ENCODE assay signal across 14 cellular contexts in genomic region chr9:90795879-90796317, GRCh38. TPM values are rescaled to one million over a fixed set of nuclear protein-coding genes. Genes with fewer than 3 reads are reported as not detected.
DNase-seq lines count a peak whose midpoint lies in the region; ATAC-seq and TF ChIP-seq lines count a peak whose summit lies in the region.
"Had no signal": no experiment of that assay in that cellular context is flagged by ENCODE, and none has a peak within 500 bp of the region (broad histone marks: within the 10 kb centered on the region; RNA-seq: fewer than 3 reads in every experiment).

No MANE protein-coding gene starts in this region.

- ATAC-seq in GM18511 (IDR thresholded peaks at IDR 0.05; ENCODE audit: unreplicated experiment) (peak; percentile 59), HG03103 (IDR thresholded peaks at IDR 0.05; ENCODE audit: low read depth, unreplicated experiment) (peak; percentile 37), HG03521 (IDR thresholded peaks at IDR 0.05; ENCODE audit: unreplicated experiment) (no peak)

- no peaks in the 10 kb centered on the region for H3K79me2 ChIP-seq in neural progenitor cell (ENCODE audit: low read depth)

- H3K4me3 ChIP-seq in neural progenitor cell (no peak overlapping the region), neuronal stem cell (ENCODE audit: low read length in 2 of 2) (no peak overlapping the region)
- H3K4me3 ChIP-seq: esophagus squamous epithelium had no signal

- DNase-seq in SIG-M5 (lab: John Stamatoyannopoulos, UW) (peak; percentile 80), neural progenitor cell (ENCODE audit: low spot score) (no peak), neuronal stem cell (ENCODE audit: low spot score) (no peak), mesothelial cell of epicardium (ENCODE audit: low spot score in 2 of 2, unreplicated experiment in 2 of 2) (no peak), ACHN (no peak)
- DNase-seq: activated gamma-delta T cell treated with Interleukin-2 at 50 U/mL for 16 hours; CD4-positive, alpha-beta memory T cell; cerebellar nuclear complex; esophagus squamous epithelium; NCI-H2227 treated with DMSO at 0.1 percent for 48 hours; Right ventricle myocardium superior had no signal

- no peaks in the 10 kb centered on the region for H3K36me3 ChIP-seq in neural progenitor cell
- H3K36me3 ChIP-seq in neuronal stem cell (replicated peaks in 1 of 2; ENCODE audit: control insufficient read depth in 2 of 2, insufficient read depth in 2 of 2, low read length in 2 of 2): no peaks in the 10 kb centered on the region
- H3K36me3 ChIP-seq: esophagus squamous epithelium had no signal

- H3K4me1 Mint-ChIP-seq in neural progenitor cell: peaks cover 9% of the 10 kb centered on the region
- no peaks in the 10 kb centered on the region for H3K4me1 Mint-ChIP-seq in mesothelial cell of epicardium

- no peak overlapping the region for H3K4ac ChIP-seq in neuronal stem cell (ENCODE audit: low read length)

- no peak overlapping the region for H2BK5ac ChIP-seq in neuronal stem cell (ENCODE audit: low read length)

- no peak overlapping the region for H2BK15ac ChIP-seq in neuronal stem cell (ENCODE audit: low read length)

- no peak overlapping the region for H4K91ac ChIP-seq in neuronal stem cell (ENCODE audit: low read depth, low read length, poor library complexity)

- H3K14ac ChIP-seq in neuronal stem cell (ENCODE audit: low read length): no peak overlapping the region

- H2BK120ac ChIP-seq in neuronal stem cell (ENCODE audit: low read depth, low read length): no peak overlapping the region

- H3K36me3 Mint-ChIP-seq in neural progenitor cell (no peaks in the 10 kb centered on the region), mesothelial cell of epicardium (no peaks in the 10 kb centered on the region)
- H3K36me3 Mint-ChIP-seq: CD4-positive, alpha-beta memory T cell had no signal

- no peak overlapping the region for H3K27ac Mint-ChIP-seq in neural progenitor cell
- no peak overlapping the region for H3K27ac Mint-ChIP-seq in mesothelial cell of epicardium
- H3K27ac Mint-ChIP-seq: CD4-positive, alpha-beta memory T cell had no signal

- no peaks in the 10 kb centered on the region for H4K20me1 ChIP-seq in neural progenitor cell (ENCODE audit: low read depth)

- peak overlapping the region; percentile 1 for H2AFZ ChIP-seq in neural progenitor cell (replicated peaks)
- no peak overlapping the region for H2AFZ ChIP-seq in neuronal stem cell (ENCODE audit: low read length)

- peaks cover 33% of the 10 kb centered on the region for H3K27me3 ChIP-seq in neural progenitor cell
- H3K27me3 ChIP-seq in neuronal stem cell (ENCODE audit: control insufficient read depth in 3 of 3, insufficient read depth in 3 of 3, low read depth in 1 of 3, low read length in 3 of 3): peaks cover 0 to 15% (median 4%) of the 10 kb centered on the region in 3 experiments

- TF ChIP-seq CTCF in neural progenitor cell (IDR thresholded peaks at IDR 0.05) (no peak), mesothelial cell of epicardium (IDR thresholded peaks at IDR 0.05; ENCODE audit: unreplicated experiment) (no peak)

- no peak overlapping the region for H2BK12ac ChIP-seq in neuronal stem cell (ENCODE audit: low read length)

- no peak overlapping the region for H3K18ac ChIP-seq in neuronal stem cell (ENCODE audit: low read length)

- no peaks in the 10 kb centered on the region for H3K79me1 ChIP-seq in neuronal stem cell (ENCODE audit: low read depth, low read length)

- H2AK5ac ChIP-seq in neuronal stem cell (ENCODE audit: low read depth, low read length): no peak overlapping the region

- H3K4me3 Mint-ChIP-seq in neural progenitor cell (no peak overlapping the region), mesothelial cell of epicardium (no peak overlapping the region)
- H3K4me3 Mint-ChIP-seq: CD4-positive, alpha-beta memory T cell had no signal

- peaks cover 15% of the 10 kb centered on the region for H3K27me3 Mint-ChIP-seq in neural progenitor cell (ENCODE audit: insufficient read depth, low read depth)
- H3K27me3 Mint-ChIP-seq in mesothelial cell of epicardium (ENCODE audit: low read depth): peaks cover 43% of the 10 kb centered on the region

- H3K9me3 Mint-ChIP-seq in neural progenitor cell: peaks cover 3% of the 10 kb centered on the region
- peaks cover 7% of the 10 kb centered on the region for H3K9me3 Mint-ChIP-seq in mesothelial cell of epicardium

- no peak overlapping the region for H4K8ac ChIP-seq in neuronal stem cell (ENCODE audit: low read depth, low read length)

- H3F3A ChIP-seq in neural progenitor cell (ENCODE audit: low read depth): no peaks in the 10 kb centered on the region

- no CpG with 5 or more reads among the region's 5 CpGs for WGBS in neuronal stem cell (ENCODE audit: extremely low coverage in 2 of 2, insufficient read length in 2 of 2, insufficient replicate concordance in 1 of 2), 2 donors

- no peak overlapping the region for H3K23ac ChIP-seq in neuronal stem cell (ENCODE audit: low read depth, low read length, poor library complexity)

- H3K4me2 ChIP-seq in neural progenitor cell: no peak overlapping the region
- no peak overlapping the region for H3K4me2 ChIP-seq in neuronal stem cell (ENCODE audit: insufficient read depth, low read length, poor library complexity, severe bottlenecking)

- no peaks in the 10 kb centered on the region for H3K4me1 ChIP-seq in neural progenitor cell
- H3K4me1 ChIP-seq in neuronal stem cell (ENCODE audit: control insufficient read depth in 2 of 2, insufficient read depth in 1 of 2, low read depth in 1 of 2, low read length in 2 of 2): peaks cover 0 to 3% of the 10 kb centered on the region in 2 donors

- H3K9ac ChIP-seq in neural progenitor cell (no peak overlapping the region), neuronal stem cell (ENCODE audit: low read depth, low read length, poor library complexity) (no peak overlapping the region)

- H3K9me3 ChIP-seq in neural progenitor cell (ENCODE audit: low read depth) (no peaks in the 10 kb centered on the region), neuronal stem cell (replicated peaks in 1 of 2; ENCODE audit: control insufficient read depth in 2 of 2, insufficient read depth in 1 of 2, low read depth in 1 of 2, low read length in 2 of 2) (no peaks in the 10 kb centered on the region)
- H3K9me3 ChIP-seq: esophagus squamous epithelium had no signal

- H3K27ac ChIP-seq in neural progenitor cell: no peak overlapping the region
- H3K27ac ChIP-seq in neuronal stem cell (replicated peaks; ENCODE audit: low read length): no peak overlapping the region

- in situ Hi-C loops in ACHN (cut with HindIII; ENCODE audit: low pct_ligation_motif_present, low pct_unique_long_range_greater_than_20kb, low sequenced_read_pairs): no loop called here

RNA-seq across cellular contexts. Expression of gene SYK, which starts 5.7 kb away (rescaled TPM):
- total RNA-seq in neural progenitor cell (ENCODE audit: low replicate concordance) (not detected in 2 replicates), mesothelial cell of epicardium (3.3 to 3.9 TPM (median 3.8 TPM) in 3 replicates)
- polyA plus RNA-seq in neuronal stem cell (2013, experiment 1 of 2): not detected
- polyA plus RNA-seq in neuronal stem cell (2013, experiment 2 of 2): under 0.01 TPM
